In genomic region chr10:24618401-24618800, GRCh38 we compare ENCODE assay signal across 13 cellular contexts.
DNase-seq lines count a peak whose midpoint lies in the region; ATAC-seq and TF ChIP-seq lines count a peak whose summit lies in the region.
"Had no signal": no experiment of that assay in that cellular context is flagged by ENCODE, and none has a peak within 500 bp of the region (broad histone marks: within the 10 kb centered on the region; RNA-seq: fewer than 3 reads in every experiment).

No MANE protein-coding gene starts in this region.

- H3K4me1 ChIP-seq in endodermal cell (ENCODE audit: control insufficient read depth, insufficient read depth, low read length), result no peaks in the 10 kb centered on the region
- no peaks in the 10 kb centered on the region for H3K4me1 ChIP-seq in prostate gland (replicated peaks)

- 95% methylated on average over 4 to 5 of the region's 5 CpGs for WGBS in endodermal cell (ENCODE audit: insufficient coverage in 1 of 2, insufficient read length in 1 of 2), 2 experiments
- 63% methylated on average over 5 of the region's 5 CpGs for WGBS in prostate gland

- H3K27ac ChIP-seq in endodermal cell (ENCODE audit: low read depth, low read length), result no peak overlapping the region
- no peak overlapping the region for H3K27ac ChIP-seq in prostate gland
- H3K27ac ChIP-seq: coronary artery, heart right ventricle, SK-N-MC, thoracic aorta had no signal

- peak overlapping the region; percentile 57 for H3K4me3 Mint-ChIP-seq in activated CD4-positive, alpha-beta T cell treated with anti-CD3 and anti-CD28 coated beads for 36 hours
- H3K4me3 Mint-ChIP-seq in IgD-negative memory B cell (no peak overlapping the region), endodermal cell (no peak overlapping the region)

- DNase-seq in activated CD4-positive, alpha-beta T cell treated with anti-CD3 and anti-CD28 coated beads for 36 hours, result no peak
- DNase-seq in activated CD4-positive, alpha-beta T cell treated with anti-CD3 and anti-CD28 coated beads for 4 hours, result no peak
- no peak for DNase-seq in endodermal cell
- DNase-seq in prostate gland (ENCODE audit: low spot score), result peak; percentile 5
- no peak for DNase-seq in globus pallidus (ENCODE audit: low spot score)
- no peak for DNase-seq in NK-92 treated with Interleukin-12 subunit alpha and Interleukin-12 subunit beta, amount 100 ng/mL, for 24 hours (lab: John Stamatoyannopoulos, UW)

- H3K27me3 ChIP-seq in endodermal cell (ENCODE audit: control insufficient read depth, insufficient read depth, low read length, poor library complexity, severe bottlenecking) (no peaks in the 10 kb centered on the region), prostate gland (replicated peaks; ENCODE audit: insufficient read depth) (no peaks in the 10 kb centered on the region)
- H3K27me3 ChIP-seq: heart right ventricle had no signal

- CTCF ChIA-PET in activated CD4-positive, alpha-beta T cell treated with anti-CD3 and anti-CD28 coated beads for 36 hours (lab: Charles Lee), result interaction anchor here (0.7 to 4.2 kb wide), 14 partner anchors 10 to 467 kb away, joined by 3 to 26 read pairs (median 4); no protein-coding TSS in a partner anchor

- POLR2A ChIA-PET in activated CD4-positive, alpha-beta T cell treated with anti-CD3 and anti-CD28 coated beads for 36 hours (lab: Charles Lee), result no interaction called here

- peaks cover 15% of the 10 kb centered on the region for H3K36me3 ChIP-seq in endodermal cell (ENCODE audit: control insufficient read depth, insufficient read depth, low read length)
- no peaks in the 10 kb centered on the region for H3K36me3 ChIP-seq in prostate gland
- H3K36me3 ChIP-seq: thoracic aorta had no signal

- TF ChIP-seq CTCF in endodermal cell (conservative IDR thresholded peaks at IDR 0.05) (no peak), prostate gland (IDR thresholded peaks at IDR 0.05) (no peak)

- ATAC-seq in activated CD4-positive, alpha-beta T cell treated with anti-CD3 and anti-CD28 coated beads for 36 hours, result peak; percentile 57
- no peak for ATAC-seq in HG03196 (IDR thresholded peaks at IDR 0.05; ENCODE audit: unreplicated experiment)
- ATAC-seq: esophagus mucosa had no signal

- H3K27me3 Mint-ChIP-seq in activated CD4-positive, alpha-beta T cell treated with anti-CD3 and anti-CD28 coated beads for 36 hours, result no peaks in the 10 kb centered on the region
- H3K27me3 Mint-ChIP-seq in IgD-negative memory B cell (no peaks in the 10 kb centered on the region), endodermal cell (ENCODE audit: insufficient read depth) (no peaks in the 10 kb centered on the region)

- H3K9me3 ChIP-seq in endodermal cell (ENCODE audit: control insufficient read depth, low read length) (no peaks in the 10 kb centered on the region), prostate gland (no peaks in the 10 kb centered on the region)
- H3K9me3 ChIP-seq: heart right ventricle, thoracic aorta had no signal

- peak overlapping the region; percentile 68 for H3K27ac Mint-ChIP-seq in activated CD4-positive, alpha-beta T cell treated with anti-CD3 and anti-CD28 coated beads for 36 hours
- peak overlapping the region in 2 of 3 donors; percentile 45 to 89 for H3K27ac Mint-ChIP-seq in IgD-negative memory B cell
- H3K27ac Mint-ChIP-seq in endodermal cell, result peak overlapping the region; percentile 2

- H3K9me3 Mint-ChIP-seq in activated CD4-positive, alpha-beta T cell treated with anti-CD3 and anti-CD28 coated beads for 36 hours (ENCODE audit: low read depth), result no peaks in the 10 kb centered on the region
- H3K9me3 Mint-ChIP-seq in IgD-negative memory B cell (no peaks in the 10 kb centered on the region), endodermal cell (no peaks in the 10 kb centered on the region)

- H3K4me1 Mint-ChIP-seq in activated CD4-positive, alpha-beta T cell treated with anti-CD3 and anti-CD28 coated beads for 36 hours, result peaks cover 47% of the 10 kb centered on the region
- peaks cover 5 to 10% (median 8%) of the 10 kb centered on the region in 3 donors for H3K4me1 Mint-ChIP-seq in IgD-negative memory B cell
- H3K4me1 Mint-ChIP-seq in endodermal cell, result no peaks in the 10 kb centered on the region

- peaks cover 1% of the 10 kb centered on the region for H3K36me3 Mint-ChIP-seq in activated CD4-positive, alpha-beta T cell treated with anti-CD3 and anti-CD28 coated beads for 36 hours (ENCODE audit: low read depth)
- H3K36me3 Mint-ChIP-seq in IgD-negative memory B cell (peaks cover 6% of the 10 kb centered on the region), endodermal cell (ENCODE audit: low read depth) (peaks cover 30% of the 10 kb centered on the region)

- H3K9ac ChIP-seq in endodermal cell (ENCODE audit: extremely low read depth, low read length, poor library complexity, severe bottlenecking), result no peak overlapping the region

- H3K4me3 ChIP-seq in endodermal cell (ENCODE audit: low read length) (no peak overlapping the region), prostate gland (no peak overlapping the region)
- H3K4me3 ChIP-seq: coronary artery, heart right ventricle, SK-N-MC, thoracic aorta had no signal

- intact Hi-C loops in activated CD4-positive, alpha-beta T cell treated with anti-CD3 and anti-CD28 coated beads for 36 hours (cut with DNase I, micrococcal nuclease), result loop anchor here (5.0 kb wide), 2 partner anchors 104 to 464 kb away; partner anchors contain the start of gene ARHGAP21 (in 1 of the 2)
- intact Hi-C loops in prostate gland (cut with DNase I), result loop anchor here (10.0 kb wide), 1 partner anchor 466 kb away; no protein-coding TSS in a partner anchor

- no peak for TF ChIP-seq POLR2A in prostate gland (IDR thresholded peaks at IDR 0.05)

Comparison
In these comparisons a context has a peak if more than half of its experiments do, and no peak if none do; other contexts are left out.
1. H3K27ac Mint-ChIP-seq: peak in every context shown above with its lines; median percentile 68 in activated CD4-positive, alpha-beta T cell treated with anti-CD3 and anti-CD28 coated beads for 36 hours; 67 in IgD-negative memory B cell; 2 in endodermal cell.